8 cellular contexts compared by ENCODE assay signal in the genomic region with DNA sequence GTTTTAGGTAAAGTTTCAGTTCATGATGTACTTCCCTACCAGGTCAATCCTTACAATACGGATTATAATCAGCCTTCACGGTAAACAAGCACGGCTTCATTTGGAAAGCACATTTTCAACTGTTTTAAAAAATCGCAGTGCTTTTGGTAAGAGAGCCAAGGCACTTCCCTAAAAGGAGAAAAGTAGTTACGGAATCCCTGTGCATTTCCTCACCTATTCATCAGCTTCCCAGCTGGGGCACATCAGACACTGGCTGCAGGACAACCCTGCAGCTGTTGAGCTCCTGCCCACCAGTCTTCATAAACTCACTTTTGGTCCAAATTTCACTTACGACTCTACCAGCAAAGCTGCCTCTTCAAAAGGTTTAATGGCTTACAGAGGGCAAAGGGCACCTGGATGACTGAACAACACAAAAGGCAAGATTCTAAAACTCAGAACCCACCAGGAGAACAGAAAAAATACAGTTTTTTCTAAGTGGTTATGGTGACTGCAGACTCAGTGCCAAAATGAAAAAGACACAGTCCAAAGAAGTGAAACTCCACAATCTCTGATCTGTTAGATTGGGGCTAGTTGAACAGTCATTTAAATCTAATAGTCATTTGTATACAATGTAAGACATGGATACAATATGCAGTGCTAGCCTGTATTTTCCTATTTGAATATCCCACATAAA. TPM values are rescaled to one million over a fixed set of nuclear protein-coding genes. Genes with fewer than 3 reads are reported as not detected.
DNase-seq lines count a peak whose midpoint lies in the region; ATAC-seq, FAIRE-seq and TF ChIP-seq lines count a peak whose summit lies in the region.

No MANE protein-coding gene starts in this region.

- H2AFZ ChIP-seq in keratinocyte (ENCODE audit: control insufficient read depth, low read length) = no peak overlapping the region

- no peak for DNase-seq in activated CD4-positive, alpha-beta T cell treated with anti-CD3 and anti-CD28 coated beads, Interleukin-2, amount 10 ng/mL, durations not matched to agents 7 days and 5 days
- no peak for DNase-seq in activated CD4-positive, alpha-beta T cell treated with anti-CD3 and anti-CD28 coated beads, Interleukin-2, amount 50 U/mL, for 1 hour
- DNase-seq in activated CD8-positive, alpha-beta T cell treated with anti-CD3 and anti-CD28 coated beads, Interleukin-2, amount 10 ng/mL, durations not matched to agents 7 days and 5 days = no peak
- DNase-seq in keratinocyte (ENCODE audit: low read depth, low spot score) (no peak), transverse colon (peak; percentile 33), activated gamma-delta T cell (lab: John Stamatoyannopoulos, UW) (no peak), DMS153 treated with DMSO at 0.1 percent for 48 hours (lab: John Stamatoyannopoulos, UW; ENCODE audit: unreplicated experiment) (no peak)

- peak overlapping the region; percentile 79 for H3K27ac Mint-ChIP-seq in activated CD4-positive, alpha-beta T cell treated with anti-CD3 and anti-CD28 coated beads, Interleukin-2, amount 10 ng/mL, durations not matched to agents 7 days and 5 days
- H3K27ac Mint-ChIP-seq in activated CD8-positive, alpha-beta T cell treated with anti-CD3 and anti-CD28 coated beads, Interleukin-2, amount 10 ng/mL, durations not matched to agents 7 days and 5 days = peak overlapping the region; percentile 99

- intact Hi-C loops in transverse colon (cut with DNase I; ENCODE audit: low total_unique reads) = no loop called here

- H3K36me3 Mint-ChIP-seq in activated CD4-positive, alpha-beta T cell treated with anti-CD3 and anti-CD28 coated beads, Interleukin-2, amount 10 ng/mL, durations not matched to agents 7 days and 5 days (ENCODE audit: low read depth) = peaks cover 58% of the 10 kb centered on the region
- H3K36me3 Mint-ChIP-seq in activated CD8-positive, alpha-beta T cell treated with anti-CD3 and anti-CD28 coated beads, Interleukin-2, amount 10 ng/mL, durations not matched to agents 7 days and 5 days (ENCODE audit: low read depth) = peaks cover 75% of the 10 kb centered on the region

- peaks cover 91% of the 10 kb centered on the region for H3K4me1 Mint-ChIP-seq in activated CD4-positive, alpha-beta T cell treated with anti-CD3 and anti-CD28 coated beads, Interleukin-2, amount 10 ng/mL, durations not matched to agents 7 days and 5 days
- peaks cover 89% of the 10 kb centered on the region for H3K4me1 Mint-ChIP-seq in activated CD8-positive, alpha-beta T cell treated with anti-CD3 and anti-CD28 coated beads, Interleukin-2, amount 10 ng/mL, durations not matched to agents 7 days and 5 days (ENCODE audit: low read depth)

- no peak for FAIRE-seq in keratinocyte (lab: Jason Lieb, UNC)

- no peaks in the 10 kb centered on the region for H3K27me3 Mint-ChIP-seq in activated CD4-positive, alpha-beta T cell treated with anti-CD3 and anti-CD28 coated beads, Interleukin-2, amount 10 ng/mL, durations not matched to agents 7 days and 5 days
- no peaks in the 10 kb centered on the region for H3K27me3 Mint-ChIP-seq in activated CD8-positive, alpha-beta T cell treated with anti-CD3 and anti-CD28 coated beads, Interleukin-2, amount 10 ng/mL, durations not matched to agents 7 days and 5 days (ENCODE audit: low read depth)

- dilution Hi-C loops in keratinocyte (cut with MboI; ENCODE audit: extremely low pct_ligation_motif_present, low sequenced_read_pairs) = no loop called here

- H3K9me3 Mint-ChIP-seq in activated CD4-positive, alpha-beta T cell treated with anti-CD3 and anti-CD28 coated beads, Interleukin-2, amount 10 ng/mL, durations not matched to agents 7 days and 5 days = peaks cover 5% of the 10 kb centered on the region
- no peaks in the 10 kb centered on the region for H3K9me3 Mint-ChIP-seq in activated CD8-positive, alpha-beta T cell treated with anti-CD3 and anti-CD28 coated beads, Interleukin-2, amount 10 ng/mL, durations not matched to agents 7 days and 5 days (ENCODE audit: insufficient read depth)

- peaks cover 73% of the 10 kb centered on the region for H4K20me1 ChIP-seq in keratinocyte (ENCODE audit: control insufficient read depth, extremely low read depth, insufficient read depth, low read length)

- H3K4me3 ChIP-seq in keratinocyte (ENCODE audit: control insufficient read depth in 2 of 3, extremely low read depth in 1 of 3, insufficient read depth in 2 of 3, low read depth in 1 of 3, low read length in 3 of 3) = no peak overlapping the region
- no peak overlapping the region for H3K4me3 ChIP-seq in transverse colon

- peaks cover 100% of the 10 kb centered on the region for H3K79me2 ChIP-seq in keratinocyte (ENCODE audit: control insufficient read depth, insufficient read depth, low read length)

- peak overlapping the region; percentile 44 for H3K4me2 ChIP-seq in keratinocyte (ENCODE audit: control insufficient read depth, extremely low read depth, insufficient read depth, low read depth, low read length)

- POLR2A ChIA-PET in activated CD4-positive, alpha-beta T cell treated with anti-CD3 and anti-CD28 coated beads, Interleukin-2, amount 10 ng/mL, durations not matched to agents 7 days and 5 days (lab: Charles Lee) = no interaction called here
- POLR2A ChIA-PET in activated CD8-positive, alpha-beta T cell treated with anti-CD3 and anti-CD28 coated beads, Interleukin-2, amount 10 ng/mL, durations not matched to agents 7 days and 5 days (lab: Charles Lee) = no interaction called here

- H3K27me3 ChIP-seq in keratinocyte (ENCODE audit: control insufficient read depth, extremely low read depth, insufficient read depth, low read length) = no peaks in the 10 kb centered on the region
- no peaks in the 10 kb centered on the region for H3K27me3 ChIP-seq in transverse colon

- CTCF ChIA-PET in activated CD4-positive, alpha-beta T cell treated with anti-CD3 and anti-CD28 coated beads, Interleukin-2, amount 10 ng/mL, durations not matched to agents 7 days and 5 days (lab: Charles Lee) = no interaction called here
- CTCF ChIA-PET in activated CD8-positive, alpha-beta T cell treated with anti-CD3 and anti-CD28 coated beads, Interleukin-2, amount 10 ng/mL, durations not matched to agents 7 days and 5 days (lab: Charles Lee) = no interaction called here

- in situ Hi-C loops in transverse colon (cut with MboI; ENCODE audit: low pct_ligation_motif_present in 1 of 4, low pct_unique_long_range_greater_than_20kb in 1 of 4, low sequenced_read_pairs in 3 of 4) = no loop called here

- H3K27ac ChIP-seq in keratinocyte (ENCODE audit: control insufficient read depth, insufficient read depth, low read length) = peak overlapping the region; percentile 28
- peak overlapping the region; percentile 77 to 100 (median 99) for H3K27ac ChIP-seq in transverse colon

- H3K36me3 ChIP-seq in keratinocyte (ENCODE audit: control insufficient read depth in 2 of 2, extremely low read depth in 1 of 2, insufficient read depth in 2 of 2, low read length in 2 of 2) (peaks cover 8 to 50% of the 10 kb centered on the region in 2 experiments), transverse colon (peaks cover 0 to 3% (median 0%) of the 10 kb centered on the region in 4 donors)

- TF ChIP-seq POLR2A in transverse colon (IDR thresholded peaks at IDR 0.05) = no peak

- H3K4me1 ChIP-seq in keratinocyte (ENCODE audit: control insufficient read depth, extremely low read depth, insufficient read depth, low read length) (peaks cover 39% of the 10 kb centered on the region), transverse colon (peaks cover 59 to 98% (median 84%) of the 10 kb centered on the region in 4 donors)

- TF ChIP-seq CTCF in keratinocyte (optimal IDR thresholded peaks at IDR 0.05 in 1 of 3, IDR thresholded peaks at IDR 0.05 in 1 of 3, conservative IDR thresholded peaks at IDR 0.05 in 1 of 3; ENCODE audit: extremely low read depth in 1 of 3, insufficient read depth in 2 of 3, low read length in 3 of 3) (no peak), transverse colon (IDR thresholded peaks at IDR 0.05) (no peak)

- H3K9ac ChIP-seq in keratinocyte (ENCODE audit: control insufficient read depth, extremely low read depth, insufficient read depth, low read length) = peak overlapping the region; percentile 2

- no peak for TF ChIP-seq EP300 in transverse colon (IDR thresholded peaks at IDR 0.05; ENCODE audit: low read depth)

- no peak for ATAC-seq in activated CD8-positive, alpha-beta T cell treated with anti-CD3 and anti-CD28 coated beads, Interleukin-2, amount 10 ng/mL, durations not matched to agents 7 days and 5 days
- no peak for ATAC-seq in GM19455 (IDR thresholded peaks at IDR 0.05; ENCODE audit: unreplicated experiment)

- H3K9me3 ChIP-seq in keratinocyte (ENCODE audit: control insufficient read depth, low read depth, low read length) (no peaks in the 10 kb centered on the region), transverse colon (no peaks in the 10 kb centered on the region)

- H3K4me3 Mint-ChIP-seq in activated CD4-positive, alpha-beta T cell treated with anti-CD3 and anti-CD28 coated beads, Interleukin-2, amount 10 ng/mL, durations not matched to agents 7 days and 5 days = peak overlapping the region; percentile 17
- H3K4me3 Mint-ChIP-seq in activated CD8-positive, alpha-beta T cell treated with anti-CD3 and anti-CD28 coated beads, Interleukin-2, amount 10 ng/mL, durations not matched to agents 7 days and 5 days = no peak overlapping the region

- 4 to 14% methylated on average over 3 to 6 of the region's 6 CpGs for WGBS in transverse colon (ENCODE audit: low coverage in 1 of 2), 2 donors

- peaks cover 6% of the 10 kb centered on the region for H3K9me1 ChIP-seq in keratinocyte (ENCODE audit: control insufficient read depth, extremely low read depth, insufficient read depth, low read length)

RNA-seq across cellular contexts. Expression of gene SNX5, which starts 7.5 kb away (rescaled TPM):
- 100 to 1,000 TPM; 149 to 166 TPM for total RNA-seq in activated CD4-positive, alpha-beta T cell treated with anti-CD3 and anti-CD28 coated beads, Interleukin-2, amount 10 ng/mL, durations not matched to agents 7 days and 5 days
- 100 to 1,000 TPM; 168 to 177 TPM for total RNA-seq in activated CD8-positive, alpha-beta T cell treated with anti-CD3 and anti-CD28 coated beads, Interleukin-2, amount 10 ng/mL, durations not matched to agents 7 days and 5 days
- 92.9 to 187 TPM (median 109 TPM) in 3 replicates for polyA plus RNA-seq in keratinocyte
- polyA plus RNA-seq in keratinocyte (2011; ENCODE audit: low read depth) = 96.8 TPM
- polyA plus RNA-seq in keratinocyte (2011; cell fraction: cytosol; rRNA removed) = 73.4 and 128 TPM in 2 replicates
- 144 and 183 TPM in 2 replicates for polyA plus RNA-seq in keratinocyte (2011; cell fraction: nucleus; rRNA removed)
- 55.2 and 90.6 TPM in 2 replicates for polyA plus RNA-seq in keratinocyte (2012; ENCODE audit: low replicate concordance)
- 43.9 to 130 TPM (median 59.9 TPM) in 3 replicates for polyA minus RNA-seq in keratinocyte
- polyA minus RNA-seq in keratinocyte (2011; cell fraction: cytosol; rRNA and poly(A)+ RNA removed) = 58.3 TPM
- 87.9 and 122 TPM in 2 replicates for polyA minus RNA-seq in keratinocyte (2011; cell fraction: nucleus; rRNA and poly(A)+ RNA removed)
- 100 to 1,000 TPM in 2 of 4 donors, 10 to 100 TPM in 2; 91.9 to 160 (median 122) TPM for total RNA-seq in transverse colon

RNA-seq across cellular contexts. Expression of gene MGME1, which starts 7.8 kb away (rescaled TPM):
- 10 to 100 TPM; 36.8 to 41.5 TPM for total RNA-seq in activated CD4-positive, alpha-beta T cell treated with anti-CD3 and anti-CD28 coated beads, Interleukin-2, amount 10 ng/mL, durations not matched to agents 7 days and 5 days
- total RNA-seq in activated CD8-positive, alpha-beta T cell treated with anti-CD3 and anti-CD28 coated beads, Interleukin-2, amount 10 ng/mL, durations not matched to agents 7 days and 5 days = 10 to 100 TPM; 39.4 to 46.9 TPM
- polyA plus RNA-seq in keratinocyte = 20.3 to 31.6 TPM (median 23.6 TPM) in 3 replicates
- polyA plus RNA-seq in keratinocyte (2011; ENCODE audit: low read depth) = 51.0 TPM
- 19.0 and 26.9 TPM in 2 replicates for polyA plus RNA-seq in keratinocyte (2011; cell fraction: cytosol; rRNA removed)
- polyA plus RNA-seq in keratinocyte (2011; cell fraction: nucleus; rRNA removed) = 33.0 and 33.5 TPM in 2 replicates
- 22.3 and 24.8 TPM in 2 replicates for polyA plus RNA-seq in keratinocyte (2012; ENCODE audit: low replicate concordance)
- polyA minus RNA-seq in keratinocyte = 5.7 to 17.6 TPM (median 10.6 TPM) in 3 replicates
- polyA minus RNA-seq in keratinocyte (2011; cell fraction: cytosol; rRNA and poly(A)+ RNA removed) = 23.2 TPM
- polyA minus RNA-seq in keratinocyte (2011; cell fraction: nucleus; rRNA and poly(A)+ RNA removed) = 11.6 and 27.5 TPM in 2 replicates
- 10 to 100 TPM in 3 of 4 donors, 1 to 10 TPM in 1; 4.1 to 18.8 (median 14.3) TPM for total RNA-seq in transverse colon
